ENCODE assay signal across 32 cellular contexts in the genomic region with DNA sequence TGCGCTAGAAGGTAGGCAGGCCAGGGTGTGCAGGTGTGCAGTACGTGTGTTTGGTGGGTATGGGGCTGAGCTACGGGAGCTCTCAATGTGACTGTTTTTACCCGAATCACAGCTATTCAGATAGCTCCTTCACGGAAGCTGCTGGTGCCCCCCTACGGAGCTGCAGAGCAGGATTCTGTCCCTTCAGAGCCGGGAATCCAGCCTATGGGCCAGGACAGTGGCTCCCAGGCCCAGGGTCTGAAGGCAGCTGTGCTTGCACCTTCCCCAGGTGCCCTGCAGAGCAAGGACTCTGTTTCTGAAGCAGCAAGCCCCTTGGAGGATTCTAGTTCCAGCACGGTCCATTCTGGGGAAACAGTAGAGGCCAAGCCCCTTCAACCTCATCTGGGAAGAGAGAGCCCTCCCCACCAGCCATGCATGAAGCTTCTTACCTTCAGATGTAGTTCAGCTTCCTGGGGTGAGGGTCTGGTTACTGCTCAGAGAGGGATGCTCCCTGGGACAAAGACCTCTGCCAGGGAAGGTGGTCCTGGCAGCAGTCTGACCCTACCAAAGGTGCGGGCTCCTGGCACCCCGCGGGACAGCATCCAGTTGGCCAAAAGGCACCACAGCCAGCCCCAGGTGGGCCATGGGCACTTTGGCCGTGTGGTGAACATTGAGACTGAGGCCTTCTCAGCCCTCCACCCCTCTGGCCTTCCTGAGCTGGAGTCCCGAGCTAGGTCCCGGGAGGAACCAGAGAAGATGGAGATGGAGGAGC.
"Had no signal": no experiment of that assay in that cellular context is flagged by ENCODE, and none has a peak within 500 bp of the region (broad histone marks: within the 10 kb centered on the region; RNA-seq: fewer than 3 reads in every experiment).

No MANE protein-coding gene starts in this region.

- H3K9me3 Mint-ChIP-seq: activated CD4-positive, alpha-beta memory T cell treated with anti-CD3 and anti-CD28 coated beads, Interleukin-2, amount 10 ng/mL, durations not matched to agents 7 days and 5 days; activated naive CD4-positive, alpha-beta T cell treated with anti-CD3 and anti-CD28 coated beads, Interleukin-2, amount 50 U/mL, for 24 hours had no signal

- H3K27me3 Mint-ChIP-seq: activated naive CD4-positive, alpha-beta T cell treated with anti-CD3 and anti-CD28 coated beads, Interleukin-2, amount 50 U/mL, for 24 hours had no signal

- H3K36me3 Mint-ChIP-seq: activated CD8-positive, alpha-beta memory T cell treated with anti-CD3 and anti-CD28 coated beads, Interleukin-2, amount 10 ng/mL, durations not matched to agents 7 days and 5 days; activated naive CD4-positive, alpha-beta T cell treated with anti-CD3 and anti-CD28 coated beads, Interleukin-2, amount 50 U/mL, for 24 hours had no signal

- ATAC-seq: activated CD8-positive, alpha-beta memory T cell treated with anti-CD3 and anti-CD28 coated beads, Interleukin-2, amount 10 ng/mL, durations not matched to agents 7 days and 5 days; K562; PC-3; SK-N-SH treated with all-trans-retinoic acid at 6 μM for 48 hours had no signal

- H3K36me3 ChIP-seq: ascending aorta, WERI-Rb-1 had no signal

- DNase-seq: activated CD4-positive, alpha-beta memory T cell treated with anti-CD3 and anti-CD28 coated beads, Interleukin-2, amount 10 ng/mL, durations not matched to agents 7 days and 5 days; activated CD4-positive, alpha-beta T cell treated with anti-CD3 and anti-CD28 coated beads for 1 hour; activated CD4-positive, alpha-beta T cell treated with anti-CD3 and anti-CD28 coated beads for 48 hours; activated CD4-positive, CD25-positive, alpha-beta regulatory T cell; activated CD8-positive, alpha-beta memory T cell treated with anti-CD3 and anti-CD28 coated beads for 24 hours; activated CD8-positive, alpha-beta memory T cell treated with anti-CD3 and anti-CD28 coated beads, Interleukin-2, amount 10 ng/mL, durations not matched to agents 7 days and 5 days; activated CD8-positive, alpha-beta memory T cell treated with anti-CD3 and anti-CD28 coated beads, Interleukin-2, amount 50 U/mL, for 48 hours; activated gamma-delta T cell; activated naive CD4-positive, alpha-beta T cell treated with Interleukin-2 at 50 U/mL for 16 hours; activated T-cell treated with anti-CD3 and anti-CD28 coated beads, Interleukin-2, amount 50 U/mL, for 48 hours; amniotic stem cell; NCI-H1092 treated with DMSO at 0.1 percent for 48 hours; NCI-H1417; NCI-H146; NCI-H187; NCI-H2029 treated with DMSO at 0.1 percent for 48 hours; NCI-H2107; NCI-H2171; NCI-H510A; NCI-H526; NCI-H748 treated with DMSO at 0.1 percent for 48 hours; NK-92 treated with Interleukin-12 subunit alpha and Interleukin-12 subunit beta, amount 100 ng/mL, for 24 hours; PC-3; RPMI8226; SIG-M5; T1000; WERI-Rb-1 had no signal

- H3K27me3 ChIP-seq: ascending aorta, Peyer's patch had no signal

- H3K27ac ChIP-seq: ascending aorta, Peyer's patch, WERI-Rb-1 had no signal

- H3K27ac Mint-ChIP-seq: activated CD4-positive, alpha-beta memory T cell treated with anti-CD3 and anti-CD28 coated beads, Interleukin-2, amount 10 ng/mL, durations not matched to agents 7 days and 5 days; activated CD8-positive, alpha-beta memory T cell treated with anti-CD3 and anti-CD28 coated beads, Interleukin-2, amount 10 ng/mL, durations not matched to agents 7 days and 5 days; activated naive CD4-positive, alpha-beta T cell treated with anti-CD3 and anti-CD28 coated beads, Interleukin-2, amount 50 U/mL, for 24 hours had no signal

- H3K4me1 ChIP-seq: ascending aorta, Peyer's patch had no signal

- H3K4me1 Mint-ChIP-seq: activated naive CD4-positive, alpha-beta T cell treated with anti-CD3 and anti-CD28 coated beads, Interleukin-2, amount 50 U/mL, for 24 hours had no signal

- H3K9me3 ChIP-seq: ascending aorta, Peyer's patch had no signal

- H3K4me3 Mint-ChIP-seq: activated CD4-positive, alpha-beta memory T cell treated with anti-CD3 and anti-CD28 coated beads, Interleukin-2, amount 10 ng/mL, durations not matched to agents 7 days and 5 days; activated CD8-positive, alpha-beta memory T cell treated with anti-CD3 and anti-CD28 coated beads, Interleukin-2, amount 10 ng/mL, durations not matched to agents 7 days and 5 days; activated naive CD4-positive, alpha-beta T cell treated with anti-CD3 and anti-CD28 coated beads, Interleukin-2, amount 50 U/mL, for 24 hours had no signal

- H3K4me3 ChIP-seq: ascending aorta, K562, Peyer's patch had no signal
